In the genomic region with DNA sequence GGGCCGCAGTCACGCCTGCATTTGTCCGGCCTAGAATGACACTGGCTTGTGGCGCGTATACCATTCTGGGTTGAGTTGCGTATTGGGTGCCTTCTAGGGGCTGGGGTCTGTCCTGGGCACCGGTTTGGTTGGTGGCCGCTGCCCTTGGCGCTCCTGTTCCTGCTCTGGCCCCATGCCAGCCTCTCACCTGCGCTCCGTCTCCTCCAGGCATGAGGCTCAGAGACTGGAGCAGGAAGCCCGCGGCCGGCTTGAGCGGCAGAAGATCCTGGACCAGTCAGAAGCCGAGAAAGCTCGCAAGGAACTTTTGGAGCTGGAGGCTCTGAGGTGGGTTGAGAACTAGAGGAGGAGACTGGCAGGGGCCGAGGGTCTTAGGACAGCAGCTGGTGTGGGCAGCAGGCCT, we compare ENCODE assay signal across 18 cellular contexts. TPM values are rescaled to one million over a fixed set of nuclear protein-coding genes. Genes with fewer than 3 reads are reported as not detected.
DNase-seq lines count a peak whose midpoint lies in the region; ATAC-seq and TF ChIP-seq lines count a peak whose summit lies in the region.
"Had no signal": no experiment of that assay in that cellular context is flagged by ENCODE, and none has a peak within 500 bp of the region (broad histone marks: within the 10 kb centered on the region; RNA-seq: fewer than 3 reads in every experiment).

No MANE protein-coding gene starts in this region.

- H3K4me3 ChIP-seq in left ventricle myocardium inferior = no peak overlapping the region
- H3K4me3 ChIP-seq in right atrium auricular region = no peak overlapping the region
- H3K4me3 ChIP-seq in mesenchymal stem cell (ENCODE audit: insufficient read depth in 1 of 2, low read depth in 1 of 2, low read length in 2 of 2) = peak overlapping the region in 1 of 2 experiments; percentile 29
- H3K4me3 ChIP-seq: cardiac muscle cell, Peyer's patch, psoas muscle, smooth muscle cell had no signal

- peak overlapping the region; percentile 38 for H3K9ac ChIP-seq in mesenchymal stem cell (ENCODE audit: low read length)

- no peak overlapping the region for H2BK12ac ChIP-seq in mesenchymal stem cell (ENCODE audit: low read length in 2 of 2)

- H2AFZ ChIP-seq in mesenchymal stem cell (ENCODE audit: low read depth, low read length) = no peak overlapping the region

- peaks cover 24% of the 10 kb centered on the region for H3K79me1 ChIP-seq in mesenchymal stem cell (replicated peaks; ENCODE audit: low read length, poor library complexity, severe bottlenecking)

- no peak overlapping the region for H4K91ac ChIP-seq in mesenchymal stem cell (ENCODE audit: low read length)

- peak overlapping the region; percentile 16 for H3K27ac ChIP-seq in left ventricle myocardium inferior (replicated peaks)
- H3K27ac ChIP-seq in right atrium auricular region = no peak overlapping the region
- no peak overlapping the region for H3K27ac ChIP-seq in mesenchymal stem cell (ENCODE audit: low read length, poor library complexity, severe bottlenecking)
- H3K27ac ChIP-seq: cardiac muscle cell, Peyer's patch, psoas muscle had no signal

- intact Hi-C loops in left ventricle myocardium inferior (cut with micrococcal nuclease) = no loop called here

- H3K9me3 ChIP-seq in left ventricle myocardium inferior (replicated peaks) = no peaks in the 10 kb centered on the region
- H3K9me3 ChIP-seq in right atrium auricular region = no peaks in the 10 kb centered on the region
- H3K9me3 ChIP-seq in mesenchymal stem cell (ENCODE audit: control insufficient read depth, low read length) = no peaks in the 10 kb centered on the region
- H3K9me3 ChIP-seq: Peyer's patch, psoas muscle had no signal

- DNase-seq in left ventricle myocardium inferior (no peak), right atrium auricular region (ENCODE audit: low spot score) (no peak), mesenchymal stem cell (no peak), NCI-H146 treated with DMSO at 0.1 percent for 48 hours (lab: John Stamatoyannopoulos, UW; ENCODE audit: unreplicated experiment) (no peak), omental fat pad (ENCODE audit: low spot score) (no peak), T-helper 2 cell (no peak)
- DNase-seq: activated CD4-positive, alpha-beta T cell treated with anti-CD3 and anti-CD28 coated beads, Interleukin-2, amount 50 U/mL, for 4 hours; activated effector memory CD4-positive, alpha-beta T cell treated with anti-CD3 and anti-CD28 coated beads, Interleukin-2, amount 50 U/mL, for 16 hours; amygdala; Kasumi-1; NCI-H2029; Peyer's patch; stimulated activated CD4-positive, alpha-beta T cell treated with anti-CD3 and anti-CD28 coated beads, Interleukin-4, amount 100 ng/mL, for 1 hour had no signal

- H3K4me2 ChIP-seq in mesenchymal stem cell (ENCODE audit: low read length, poor library complexity, severe bottlenecking) = no peak overlapping the region
- H3K4me2 ChIP-seq: smooth muscle cell had no signal

- no peak overlapping the region for H2BK5ac ChIP-seq in mesenchymal stem cell (ENCODE audit: low read depth, low read length, poor library complexity, severe bottlenecking)

- WGBS in mesenchymal stem cell = 97% methylated on average over 18 of the region's 18 CpGs

- H3K23ac ChIP-seq in mesenchymal stem cell (ENCODE audit: low read length in 2 of 2) = no peak overlapping the region

- no peak overlapping the region for H4K8ac ChIP-seq in mesenchymal stem cell (ENCODE audit: low read length)

- no peak overlapping the region for H3K14ac ChIP-seq in mesenchymal stem cell (ENCODE audit: low read length in 2 of 2)

- H3K4me1 ChIP-seq in left ventricle myocardium inferior (peaks cover 4% of the 10 kb centered on the region), right atrium auricular region (no peaks in the 10 kb centered on the region), mesenchymal stem cell (ENCODE audit: control insufficient read depth, insufficient read depth, low read depth, low read length) (peaks cover 1% of the 10 kb centered on the region)
- H3K4me1 ChIP-seq: Peyer's patch, psoas muscle had no signal

- TF ChIP-seq CTCF in left ventricle myocardium inferior (IDR thresholded peaks at IDR 0.05; ENCODE audit: borderline replicate concordance) (no peak), right atrium auricular region (IDR thresholded peaks at IDR 0.05) (no peak), omental fat pad (IDR thresholded peaks at IDR 0.05) (no peak)

- no peak overlapping the region for H2BK15ac ChIP-seq in mesenchymal stem cell (ENCODE audit: low read depth, poor library complexity, severe bottlenecking)

- peaks cover 68% of the 10 kb centered on the region for H3K36me3 ChIP-seq in left ventricle myocardium inferior
- H3K36me3 ChIP-seq in right atrium auricular region = peaks cover 67% of the 10 kb centered on the region
- peaks cover 91 to 92% of the 10 kb centered on the region in 2 experiments for H3K36me3 ChIP-seq in mesenchymal stem cell (ENCODE audit: control insufficient read depth in 1 of 2, insufficient read depth in 2 of 2, low read depth in 1 of 2, low read length in 2 of 2)
- H3K36me3 ChIP-seq: cardiac muscle cell had no signal

- no peaks in the 10 kb centered on the region for H3K27me3 ChIP-seq in left ventricle myocardium inferior (ENCODE audit: low read depth)
- H3K27me3 ChIP-seq in right atrium auricular region = no peaks in the 10 kb centered on the region
- H3K27me3 ChIP-seq in mesenchymal stem cell (ENCODE audit: control insufficient read depth in 1 of 2, insufficient read depth in 1 of 2, low read length in 2 of 2) = no peaks in the 10 kb centered on the region
- H3K27me3 ChIP-seq: cardiac muscle cell, Peyer's patch had no signal

- no peak overlapping the region for H2BK120ac ChIP-seq in mesenchymal stem cell (ENCODE audit: low read depth, low read length)

- no peak overlapping the region for H3K4ac ChIP-seq in mesenchymal stem cell (ENCODE audit: low read depth in 1 of 2, low read length in 2 of 2)

- H3K18ac ChIP-seq in mesenchymal stem cell (ENCODE audit: low read depth in 1 of 2, low read length in 2 of 2) = no peak overlapping the region

- H2AK5ac ChIP-seq in mesenchymal stem cell (ENCODE audit: low read length, severe bottlenecking) = no peak overlapping the region

- ATAC-seq in omental fat pad (ENCODE audit: low FRiP score) = no peak

RNA-seq across cellular contexts. Expression of a gene that starts 17.4 kb away (rescaled TPM):
- 68.6 TPM for total RNA-seq in left ventricle myocardium inferior
- total RNA-seq in right atrium auricular region = 100 to 1,000 TPM; 135 to 138 TPM
- polyA plus RNA-seq in mesenchymal stem cell (2013, experiment 1 of 2) = 68.9 TPM
- 66.3 TPM for polyA plus RNA-seq in mesenchymal stem cell (2013, experiment 2 of 2)
- total RNA-seq in omental fat pad = 100 to 1,000 TPM; 101 to 156 (median 104) TPM

RNA-seq across cellular contexts. Expression of a gene that starts 25.4 kb away (rescaled TPM):
- total RNA-seq in left ventricle myocardium inferior (38.6 TPM), right atrium auricular region (10 to 100 TPM; 44.4 to 77.9 TPM), omental fat pad (100 to 1,000 TPM; 101 to 151 (median 129) TPM)
- 148 TPM for polyA plus RNA-seq in mesenchymal stem cell (2013, experiment 1 of 2)
- 142 TPM for polyA plus RNA-seq in mesenchymal stem cell (2013, experiment 2 of 2)

RNA-seq across cellular contexts. Expression of a gene that starts 29.7 kb away (rescaled TPM):
- total RNA-seq in left ventricle myocardium inferior (12.9 TPM), right atrium auricular region (10 to 100 TPM; 23.5 to 27.3 TPM), omental fat pad (10 to 100 TPM; 15.6 to 32.9 (median 20.6) TPM)
- 16.9 TPM for polyA plus RNA-seq in mesenchymal stem cell (2013, experiment 1 of 2)
- 17.5 TPM for polyA plus RNA-seq in mesenchymal stem cell (2013, experiment 2 of 2)

RNA-seq across cellular contexts. Expression of a gene that starts 33.7 kb away (rescaled TPM):
- 2.1 TPM for total RNA-seq in left ventricle myocardium inferior
- under 1 TPM; 0.51 to 0.52 TPM for total RNA-seq in right atrium auricular region
- 3.8 TPM for polyA plus RNA-seq in mesenchymal stem cell (2013, experiment 1 of 2)
- polyA plus RNA-seq in mesenchymal stem cell (2013, experiment 2 of 2) = 4.1 TPM
- total RNA-seq in omental fat pad = 1 to 10 TPM in 2 of 4 donors, under 1 TPM in 2; 0.28 to 9.8 (median 1.0) TPM
- total RNA-seq: HT-29, SK-MEL-5 had no signal

RNA-seq across cellular contexts. Expression of a gene that starts 39.3 kb away (rescaled TPM):
- total RNA-seq in left ventricle myocardium inferior (77.6 TPM), right atrium auricular region (10 to 100 TPM; 33.0 to 86.6 TPM), omental fat pad (10 to 100 TPM; 38.0 to 76.9 (median 57.7) TPM)
- polyA plus RNA-seq in mesenchymal stem cell (2013, experiment 1 of 2) = 89.1 TPM
- 90.3 TPM for polyA plus RNA-seq in mesenchymal stem cell (2013, experiment 2 of 2)
